1 cellular context compared by ENCODE assay signal in genomic region chr19:4577020-4577782, GRCh38.
TF ChIP-seq lines count a peak whose summit lies in the region.

No MANE protein-coding gene starts in this region.

TF ChIP-seq in endothelial cell of umbilical vein, 7 proteins besides CTCF, POLR2A, EP300 and RAD21 (continued from another document):
- TF ChIP-seq MYC (IDR thresholded peaks at IDR 0.05; ENCODE audit: low read depth, low read length) (no peak), FOS (IDR thresholded peaks at IDR 0.05; ENCODE audit: borderline replicate concordance, insufficient read depth, low read length) (no peak), POLR2AphosphoS5 (IDR thresholded peaks at IDR 0.05; ENCODE audit: insufficient read depth, low read depth, low read length) (no peak), EZH2 (IDR thresholded peaks at IDR 0.05; ENCODE audit: borderline replicate concordance, low read depth, low read length, severe bottlenecking) (no peak), GATA2 (IDR thresholded peaks at IDR 0.05; ENCODE audit: insufficient read depth, insufficient read length, low read depth, low read length) (no peak), MAX (IDR thresholded peaks at IDR 0.05; ENCODE audit: insufficient read depth, insufficient read length) (no peak)
TF ChIP-seq in endothelial cell of umbilical vein: peak in this region for 0.
